In genomic region chr15:74136584-74137543, GRCh38 we compare ENCODE assay signal across 8 cellular contexts. TPM values are rescaled to one million over a fixed set of nuclear protein-coding genes. Genes with fewer than 3 reads are reported as not detected.
A peak's percentile ranks its signal among the peaks of the same experiment; 100 is the strongest.
DNase-seq lines count a peak whose midpoint lies in the region; ATAC-seq and TF ChIP-seq lines count a peak whose summit lies in the region.

No MANE protein-coding gene starts in this region.

- H3K36me3 ChIP-seq in Caco-2 (ENCODE audit: control insufficient read depth, insufficient read depth, low read length) (no peaks in the 10 kb centered on the region), prostate gland (no peaks in the 10 kb centered on the region)

- H3K4me1 Mint-ChIP-seq in Caco-2 (ENCODE audit: low read depth, unreplicated experiment) = no peaks in the 10 kb centered on the region

- intact Hi-C loops in Caco-2 (cut with micrococcal nuclease; ENCODE audit: unreplicated experiment) (no loop called here), prostate gland (cut with DNase I) (no loop called here)

- DNase-seq in Caco-2 = no peak
- DNase-seq in NCI-H1092 treated with DMSO at 0.1 percent for 48 hours (lab: John Stamatoyannopoulos, UW) = peak; percentile 38
- DNase-seq in epithelial cell of proximal tubule (ENCODE audit: low read depth) = no peak
- no peak for DNase-seq in prostate gland (ENCODE audit: low spot score)
- DNase-seq in NCI-H2029 (lab: John Stamatoyannopoulos, UW) = no peak
- DNase-seq in dermis blood vessel endothelial cell = no peak

- H3K27me3 ChIP-seq in Caco-2 (replicated peaks; ENCODE audit: control insufficient read depth, insufficient read depth, low read length) (peaks cover 2% of the 10 kb centered on the region; the same call in 1 of the 2 replicates), prostate gland (replicated peaks; ENCODE audit: insufficient read depth) (peaks cover 45% of the 10 kb centered on the region)

- TF ChIP-seq POLR2A in prostate gland (IDR thresholded peaks at IDR 0.05) = no peak

- no peak overlapping the region for H3K27ac ChIP-seq in prostate gland

- no peaks in the 10 kb centered on the region for H3K4me1 ChIP-seq in Caco-2
- peaks cover 8% of the 10 kb centered on the region for H3K4me1 ChIP-seq in prostate gland (replicated peaks)

- peaks cover 19% of the 10 kb centered on the region for H3K27me3 Mint-ChIP-seq in Caco-2 (ENCODE audit: insufficient read depth, unreplicated experiment)

- H3K27ac Mint-ChIP-seq in Caco-2 (ENCODE audit: unreplicated experiment) = no peak overlapping the region

- H3K4me3 Mint-ChIP-seq in Caco-2 (ENCODE audit: unreplicated experiment) = peak overlapping the region; percentile 71

- no TSS peak for BruUV-seq in Caco-2 (replicated peaks; lab: Mats Ljungman, UMichigan)

- H3K9me3 ChIP-seq in Caco-2 = no peaks in the 10 kb centered on the region
- no peaks in the 10 kb centered on the region for H3K9me3 ChIP-seq in prostate gland

- ATAC-seq in GM18873 (IDR thresholded peaks at IDR 0.05; ENCODE audit: low FRiP score, unreplicated experiment) (no peak), HG02623 (IDR thresholded peaks at IDR 0.05; ENCODE audit: unreplicated experiment) (no peak)

- POLR2A ChIA-PET in Caco-2 (lab: Charles Lee) = no interaction called here

- no peaks in the 10 kb centered on the region for H3K9me3 Mint-ChIP-seq in Caco-2 (ENCODE audit: unreplicated experiment)

- H3K36me3 Mint-ChIP-seq in Caco-2 (ENCODE audit: insufficient read depth, unreplicated experiment) = no peaks in the 10 kb centered on the region

- CTCF ChIA-PET in Caco-2 (lab: Charles Lee) = no interaction called here

- H3K4me3 ChIP-seq in Caco-2 (ENCODE audit: low read depth, low read length) (peak overlapping the region; percentile 37), epithelial cell of proximal tubule (ENCODE audit: low read depth, low read length) (peak overlapping the region; percentile 41), prostate gland (peak overlapping the region; percentile 24)

- TF ChIP-seq CTCF in Caco-2 (IDR thresholded peaks at IDR 0.05; ENCODE audit: insufficient read depth in 1 of 2, low read depth in 1 of 2, low read length in 1 of 2, severe bottlenecking in 1 of 2, unreplicated experiment in 1 of 2) (no peak), epithelial cell of proximal tubule (conservative IDR thresholded peaks at IDR 0.05; ENCODE audit: low read depth, low read length) (no peak), prostate gland (IDR thresholded peaks at IDR 0.05) (no peak)

- WGBS in prostate gland = 5% methylated on average over 40 of the region's 40 CpGs

RNA-seq across cellular contexts. Expression of gene ISLR2, which starts 6.5 kb away (rescaled TPM):
- not detected in 2 replicates for total RNA-seq in Caco-2 (2022)
- not detected in 2 replicates for total RNA-seq in epithelial cell of proximal tubule
- total RNA-seq in prostate gland = 1 to 10 TPM; 1.9 to 4.3 TPM
- total RNA-seq in dermis blood vessel endothelial cell = not detected in 2 replicates

RNA-seq across cellular contexts. Expression of gene ISLR, which starts 36.6 kb away (rescaled TPM):
- total RNA-seq in Caco-2 (2022) (not detected in 2 replicates), epithelial cell of proximal tubule (not detected in 2 replicates), prostate gland (10 to 100 TPM; 36.5 to 70.7 TPM), dermis blood vessel endothelial cell (0.17 and 0.79 TPM in 2 replicates)

RNA-seq across cellular contexts. Expression of gene GOLGA6A, which starts 54.5 kb away (rescaled TPM):
- total RNA-seq in Caco-2 (2022) (not detected in 2 replicates), epithelial cell of proximal tubule (not detected in 2 replicates), prostate gland (1 to 10 TPM in 1 of 2 donors, not detected in 1; 4.4 TPM), dermis blood vessel endothelial cell (not detected in 2 replicates)

Comparison
In these comparisons a context has a peak if more than half of its experiments do, and no peak if none do; other contexts are left out.
1. RNA of gene ISLR, which starts 36.6 kb away (total RNA-seq): 36.5 to 70.7 TPM in prostate gland; 0.17 to 0.79 TPM in dermis blood vessel endothelial cell, not detected in Caco-2 and not detected in epithelial cell of proximal tubule; every median in the first group is over 10 times any median in the second.
2. Peak in every context shown above with its lines, with median percentiles within 50 percentile points of each other: H3K4me3 ChIP-seq.